ENCODE assay signal across 21 cellular contexts in the genomic region with DNA sequence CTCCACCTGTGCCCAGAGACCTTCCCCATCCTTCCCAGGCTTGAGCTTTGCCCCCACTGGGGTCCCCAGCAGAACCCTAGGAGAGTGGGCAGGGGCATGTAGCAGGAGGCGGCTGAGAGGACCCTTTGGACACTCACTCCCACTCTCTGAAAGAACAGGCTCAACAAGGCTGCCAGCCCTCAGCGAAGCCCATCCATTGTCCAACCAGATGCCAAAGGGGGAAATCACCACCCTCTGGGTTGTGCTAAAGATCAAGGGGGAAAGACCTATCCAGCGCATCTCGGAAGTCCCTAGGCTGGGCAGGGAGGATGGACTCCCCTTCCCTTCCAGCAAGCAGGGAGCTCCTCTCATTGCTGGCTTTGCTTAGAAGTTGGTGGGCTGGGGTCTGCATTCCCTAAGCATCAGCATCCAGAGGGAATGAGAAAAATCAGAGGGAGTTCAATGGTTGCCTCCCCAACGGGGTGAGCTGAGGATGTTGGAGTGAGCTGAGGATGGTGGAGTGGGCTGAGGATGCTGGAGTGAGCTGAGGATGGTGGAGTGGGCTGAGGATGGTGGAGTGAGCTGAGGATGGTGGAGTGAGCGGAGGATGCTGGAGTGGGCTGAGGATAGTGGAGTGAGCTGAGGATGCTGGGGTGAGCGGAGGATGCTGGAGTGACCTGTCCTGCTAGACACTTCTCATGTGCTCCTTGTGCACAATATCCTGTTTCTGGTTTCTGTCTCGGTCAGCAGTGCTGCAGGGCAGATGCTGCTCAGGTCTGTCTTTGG. TPM values are rescaled to one million over a fixed set of nuclear protein-coding genes. Genes with fewer than 3 reads are reported as not detected.
"Had no signal": no experiment of that assay in that cellular context is flagged by ENCODE, and none has a peak within 500 bp of the region (broad histone marks: within the 10 kb centered on the region; RNA-seq: fewer than 3 reads in every experiment).

No MANE protein-coding gene starts in this region.

- H3K27ac ChIP-seq: ascending aorta, hepatocyte, lower lobe of right lung, prostate gland, right atrium auricular region, suprapubic skin, transverse colon, uterus had no signal

- DNase-seq: activated CD8-positive, alpha-beta memory T cell treated with anti-CD3 and anti-CD28 coated beads, Interleukin-2, amount 50 U/mL, for 4 hours; activated CD8-positive, alpha-beta T cell treated with anti-CD3 and anti-CD28 coated beads for 36 hours; activated naive CD4-positive, alpha-beta T cell treated with anti-CD3 and anti-CD28 coated beads, Interleukin-2, amount 50 U/mL, for 16 hours; activated T-cell treated with anti-CD3 and anti-CD28 coated beads, Interleukin-2, amount 50 U/mL, for 4 hours; effector memory CD4-positive, alpha-beta T cell; foreskin fibroblast; left cardiac atrium; stimulated activated CD4-positive, alpha-beta T cell treated with anti-CD3 and anti-CD28 coated beads, Interleukin-12 subunit alpha, Interleukin-12 subunit beta, amount 100 ng/mL, for 4 hours; stimulated activated CD4-positive, alpha-beta T cell treated with anti-CD3 and anti-CD28 coated beads, Interleukin-1b, Interleukin-23, amount 100 ng/mL, for 48 hours; transverse colon; uterus had no signal

- ATAC-seq: activated CD8-positive, alpha-beta T cell treated with anti-CD3 and anti-CD28 coated beads for 36 hours; activated T-cell treated with anti-CD3 and anti-CD28 coated beads, Interleukin-2, amount 50 U/mL, for 4 hours; left cardiac atrium; lower lobe of right lung had no signal

- H3K27ac Mint-ChIP-seq: activated CD8-positive, alpha-beta T cell treated with anti-CD3 and anti-CD28 coated beads for 36 hours; dendritic cell treated with granulocyte-macrophage colony-stimulating factor and Interleukin-4, amounts not matched to agents 40 ng/mL and 50 ng/mL, for 4 days; stimulated activated naive CD8-positive, alpha-beta T cell treated with anti-CD3 and anti-CD28 coated beads, Interleukin-15, Interleukin-2, amounts not matched to agents 100 ng/mL and 50 ng/mL, for 24 hours; T-helper 2 cell treated with Interferon-gamma antibody and Interleukin-4, amounts not matched to agents 5 μg/mL and 100 μg/mL, for 36 hours had no signal

- H3K27me3 ChIP-seq: ascending aorta, hepatocyte, right atrium auricular region, transverse colon, uterus had no signal

- H3K9me3 Mint-ChIP-seq: activated CD8-positive, alpha-beta T cell treated with anti-CD3 and anti-CD28 coated beads for 36 hours; activated T-cell treated with anti-CD3 and anti-CD28 coated beads, Interleukin-2, amount 50 U/mL, for 4 hours; dendritic cell treated with granulocyte-macrophage colony-stimulating factor and Interleukin-4, amounts not matched to agents 40 ng/mL and 50 ng/mL, for 4 days; stimulated activated naive CD8-positive, alpha-beta T cell treated with anti-CD3 and anti-CD28 coated beads, Interleukin-15, Interleukin-2, amounts not matched to agents 100 ng/mL and 50 ng/mL, for 24 hours; T-helper 2 cell treated with Interferon-gamma antibody and Interleukin-4, amounts not matched to agents 5 μg/mL and 100 μg/mL, for 36 hours had no signal

- H3K9me3 ChIP-seq: ascending aorta, lower lobe of right lung, prostate gland, right atrium auricular region, suprapubic skin, transverse colon, uterus had no signal

- H3K4me3 Mint-ChIP-seq: activated CD8-positive, alpha-beta T cell treated with anti-CD3 and anti-CD28 coated beads for 36 hours; activated T-cell treated with anti-CD3 and anti-CD28 coated beads, Interleukin-2, amount 50 U/mL, for 4 hours; dendritic cell treated with granulocyte-macrophage colony-stimulating factor and Interleukin-4, amounts not matched to agents 40 ng/mL and 50 ng/mL, for 4 days; stimulated activated naive CD8-positive, alpha-beta T cell treated with anti-CD3 and anti-CD28 coated beads, Interleukin-15, Interleukin-2, amounts not matched to agents 100 ng/mL and 50 ng/mL, for 24 hours; T-helper 2 cell treated with Interferon-gamma antibody and Interleukin-4, amounts not matched to agents 5 μg/mL and 100 μg/mL, for 36 hours had no signal

- H3K4me3 ChIP-seq: ascending aorta, hepatocyte, lower lobe of right lung, prostate gland, right atrium auricular region, suprapubic skin, transverse colon, uterus had no signal

- H3K36me3 ChIP-seq: ascending aorta, lower lobe of right lung, prostate gland, right atrium auricular region, suprapubic skin, transverse colon, uterus had no signal

- H3K4me1 ChIP-seq: ascending aorta, lower lobe of right lung, prostate gland, right atrium auricular region, suprapubic skin, transverse colon, uterus had no signal

RNA-seq across cellular contexts. Expression of gene ANXA8, which starts 29.4 kb away (rescaled TPM):
- total RNA-seq: activated CD8-positive, alpha-beta T cell treated with anti-CD3 and anti-CD28 coated beads for 36 hours; activated T-cell treated with anti-CD3 and anti-CD28 coated beads, Interleukin-2, amount 50 U/mL, for 4 hours; ascending aorta had no signal

RNA-seq across cellular contexts. Expression of gene FAM25G, which starts 37.0 kb away (rescaled TPM):
- total RNA-seq: activated CD8-positive, alpha-beta T cell treated with anti-CD3 and anti-CD28 coated beads for 36 hours; activated T-cell treated with anti-CD3 and anti-CD28 coated beads, Interleukin-2, amount 50 U/mL, for 4 hours; ascending aorta; hepatocyte; left cardiac atrium; lower lobe of right lung; omental fat pad; prostate gland; right atrium auricular region; transverse colon; uterus had no signal
